In the genomic region with DNA sequence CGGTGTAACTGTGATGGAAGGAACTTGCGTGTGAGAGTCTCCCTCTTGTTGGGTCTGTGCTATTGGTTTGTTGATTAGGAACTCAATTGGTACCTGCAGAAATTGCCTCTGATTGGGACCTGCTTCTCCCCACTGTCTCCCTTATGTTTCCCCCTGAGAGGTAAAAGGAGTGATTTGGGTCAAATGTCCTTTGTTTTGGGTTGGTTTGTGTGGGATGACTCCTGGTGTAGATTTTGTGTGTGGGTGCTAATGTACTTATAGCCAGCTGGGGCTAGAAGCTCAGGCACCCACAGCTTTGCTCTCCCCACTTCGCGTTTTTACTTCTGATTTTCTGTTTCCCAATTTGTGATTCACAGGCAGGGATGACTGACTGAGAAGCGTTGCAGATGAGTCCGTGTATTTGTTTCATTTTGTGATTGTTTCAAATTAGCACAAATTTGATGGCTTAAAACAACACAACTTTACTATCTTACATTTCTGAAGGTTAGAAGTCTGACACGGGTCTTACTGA, we compare ENCODE assay signal across 14 cellular contexts.
DNase-seq lines count a peak whose midpoint lies in the region; ATAC-seq and TF ChIP-seq lines count a peak whose summit lies in the region.
"Had no signal": no experiment of that assay in that cellular context is flagged by ENCODE, and none has a peak within 500 bp of the region (broad histone marks: within the 10 kb centered on the region; RNA-seq: fewer than 3 reads in every experiment).

No MANE protein-coding gene starts in this region.

- H3K9me3 Mint-ChIP-seq in T-cell: no peaks in the 10 kb centered on the region

- H3K27me3 Mint-ChIP-seq in T-cell: no peaks in the 10 kb centered on the region

- CTCF ChIA-PET in T-cell (lab: Charles Lee): no interaction called here

- in situ Hi-C loops in GM13977 (cut with MboI; ENCODE audit: low pct_unique_long_range_greater_than_20kb, low sequenced_read_pairs, unreplicated experiment): no loop called here

- peaks cover 0 to 65% (median 59%) of the 10 kb centered on the region in 9 donors for H3K4me1 ChIP-seq in heart right ventricle
- H3K4me1 ChIP-seq in right cardiac atrium (ENCODE audit: control insufficient read depth, insufficient read depth, low read length): peaks cover 20% of the 10 kb centered on the region
- H3K4me1 ChIP-seq in lower lobe of right lung: peaks cover 62% of the 10 kb centered on the region
- H3K4me1 ChIP-seq in upper lobe of right lung: peaks cover 43% of the 10 kb centered on the region

- no peak for DNase-seq in heart right ventricle
- DNase-seq in right cardiac atrium: no peak
- DNase-seq in T-cell: no peak
- no peak for DNase-seq in lower lobe of right lung
- no peak for DNase-seq in upper lobe of right lung
- DNase-seq in GM13977 (ENCODE audit: low spot score): no peak
- DNase-seq in activated CD4-positive, CD25-positive, alpha-beta regulatory T cell treated with anti-CD3 and anti-CD28 coated beads, Interleukin-2, amount 50 U/mL, for 72 hours: no peak
- DNase-seq in Kasumi-1 (lab: John Stamatoyannopoulos, UW): no peak
- DNase-seq: activated CD4-positive, alpha-beta T cell treated with anti-CD3 and anti-CD28 coated beads, Interleukin-2, amount 50 U/mL, for 4 hours; AML-193; anterior cingulate cortex; NCI-H2171; stimulated activated CD4-positive, alpha-beta T cell treated with anti-CD3 and anti-CD28 coated beads, Interleukin-15, amount 100 ng/mL, for 24 hours had no signal

- H3K36me3 ChIP-seq in heart right ventricle (peaks cover 0 to 8% (median 0%) of the 10 kb centered on the region in 9 donors), lower lobe of right lung (no peaks in the 10 kb centered on the region), upper lobe of right lung (no peaks in the 10 kb centered on the region)

- ATAC-seq in heart right ventricle (no peak), right cardiac atrium (no peak), T-cell (replicated peaks in 1 of 4) (no peak), lower lobe of right lung (peak; percentile 35 to 55), upper lobe of right lung (peak; percentile 77)

- peaks cover 73 to 77% (median 74%) of the 10 kb centered on the region in 3 donors for H3K4me1 Mint-ChIP-seq in T-cell

- H3K27ac ChIP-seq in heart right ventricle (peak overlapping the region in 7 of 10 donors; percentile 7 to 81 (median 22)), right cardiac atrium (ENCODE audit: low read length) (no peak overlapping the region), lower lobe of right lung (no peak overlapping the region), upper lobe of right lung (no peak overlapping the region)
- H3K27ac ChIP-seq: KMS-11 had no signal

- H3K36me3 Mint-ChIP-seq in T-cell: peaks cover 38% of the 10 kb centered on the region

- H3K4me3 ChIP-seq in heart right ventricle (peak overlapping the region in 1 of 10 donors; percentile 32), right cardiac atrium (ENCODE audit: low read length) (no peak overlapping the region), lower lobe of right lung (peak overlapping the region; percentile 22), upper lobe of right lung (no peak overlapping the region)

- H3K27me3 ChIP-seq in heart right ventricle (no peaks in the 10 kb centered on the region), right cardiac atrium (ENCODE audit: control insufficient read depth, insufficient read depth) (no peaks in the 10 kb centered on the region), lower lobe of right lung (ENCODE audit: low read depth) (no peaks in the 10 kb centered on the region), upper lobe of right lung (no peaks in the 10 kb centered on the region)

- H3K9me3 ChIP-seq in heart right ventricle: peaks cover 0 to under 1% (median 0%) of the 10 kb centered on the region in 11 donors
- H3K9me3 ChIP-seq in right cardiac atrium (ENCODE audit: control insufficient read depth, low read length): no peaks in the 10 kb centered on the region
- H3K9me3 ChIP-seq in lower lobe of right lung: no peaks in the 10 kb centered on the region
- no peaks in the 10 kb centered on the region for H3K9me3 ChIP-seq in upper lobe of right lung

- intact Hi-C loops in heart right ventricle (cut with DNase I): no loop called here
- intact Hi-C loops in right cardiac atrium (cut with DNase I): no loop called here
- intact Hi-C loops in lower lobe of right lung (cut with DNase I): no loop called here
- intact Hi-C loops in upper lobe of right lung (cut with DNase I): no loop called here

- peak overlapping the region in 1 of 3 donors; percentile 31 for H3K4me3 Mint-ChIP-seq in T-cell

- 84% methylated on average over 7 of the region's 7 CpGs for WGBS in heart right ventricle, 2 donors
- 82% methylated on average over 7 of the region's 7 CpGs for WGBS in right cardiac atrium

- POLR2A ChIA-PET in T-cell (lab: Charles Lee): no interaction called here

- H3K27ac Mint-ChIP-seq in T-cell: peak overlapping the region; percentile 50 to 59

- no peak for TF ChIP-seq CTCF in heart right ventricle (IDR thresholded peaks at IDR 0.05)
- no peak for TF ChIP-seq CTCF in lower lobe of right lung (IDR thresholded peaks at IDR 0.05)
- no peak for TF ChIP-seq CTCF in upper lobe of right lung (IDR thresholded peaks at IDR 0.05)
- no peak for TF ChIP-seq CTCF in GM13977 (IDR thresholded peaks at IDR 0.05; ENCODE audit: extremely low read depth, insufficient read depth, missing control alignments)

Comparison
In these comparisons a context has a peak if more than half of its experiments do, and no peak if none do; other contexts are left out.
1. H3K27ac ChIP-seq: peak in heart right ventricle (7 of 10); none in right cardiac atrium (single experiment), lower lobe of right lung (single experiment) and upper lobe of right lung (single experiment).
2. ATAC-seq: peak in lower lobe of right lung (2 of 2) and upper lobe of right lung (single experiment); none in heart right ventricle (0 of 8), right cardiac atrium (0 of 2) and T-cell (0 of 4).